8 cellular contexts compared by ENCODE assay signal in genomic region chr17:77383613-77384608, GRCh38.
DNase-seq lines count a peak whose midpoint lies in the region; ATAC-seq and TF ChIP-seq lines count a peak whose summit lies in the region.

No MANE protein-coding gene starts in this region.

- BruUV-seq in A673 (replicated peaks; lab: Mats Ljungman, UMichigan), result no TSS peak

- H3K27me3 ChIP-seq in A673 (replicated peaks; ENCODE audit: insufficient read depth, low read depth, low read length, poor library complexity) (no peaks in the 10 kb centered on the region), duodenal mucosa (ENCODE audit: control insufficient read depth in 1 of 2, insufficient read depth in 2 of 2, low read length in 2 of 2) (no peaks in the 10 kb centered on the region)

- POLR2A ChIA-PET in A673 (lab: Charles Lee; ENCODE audit: low non-redundant PET), result no interaction called here

- H3K4me3 ChIP-seq in A673 (ENCODE audit: low read depth, low read length, poor library complexity, severe bottlenecking), result no peak overlapping the region
- no peak overlapping the region for H3K4me3 ChIP-seq in duodenal mucosa (ENCODE audit: low read depth in 1 of 2, low read length in 2 of 2)

- H3K36me3 ChIP-seq in A673 (ENCODE audit: insufficient read depth, low read length, poor library complexity, severe bottlenecking), result no peaks in the 10 kb centered on the region
- H3K36me3 ChIP-seq in duodenal mucosa (ENCODE audit: control insufficient read depth in 1 of 2, insufficient read depth in 2 of 2, low read length in 2 of 2), result peaks cover 0 to 6% of the 10 kb centered on the region in 2 donors

- no peaks in the 10 kb centered on the region for H3K27me3 Mint-ChIP-seq in nephron progenitor cell (ENCODE audit: low read depth, poor library complexity)

- H3K9me3 ChIP-seq in A673 (ENCODE audit: low read depth, low read length, poor library complexity, severe bottlenecking), result no peaks in the 10 kb centered on the region
- H3K9me3 ChIP-seq in duodenal mucosa (ENCODE audit: control insufficient read depth in 1 of 2, low read length in 2 of 2), result no peaks in the 10 kb centered on the region

- no peak overlapping the region for H3K9ac ChIP-seq in duodenal mucosa (ENCODE audit: low read depth in 1 of 2, low read length in 2 of 2)

- H3K27ac ChIP-seq in A673 (ENCODE audit: low read depth, low read length, poor library complexity, severe bottlenecking) (peak overlapping the region; percentile 8), duodenal mucosa (ENCODE audit: low read depth, low read length) (peak overlapping the region; percentile 20)

- H3K4me1 Mint-ChIP-seq in nephron progenitor cell, result peaks cover 97% of the 10 kb centered on the region

- H3K36me3 Mint-ChIP-seq in nephron progenitor cell (ENCODE audit: low read depth), result no peaks in the 10 kb centered on the region

- H3K4me3 Mint-ChIP-seq in nephron progenitor cell, result peak overlapping the region; percentile 40

- ATAC-seq in HG03439 (IDR thresholded peaks at IDR 0.05; ENCODE audit: unreplicated experiment), result no peak

- H3K4me1 ChIP-seq in A673 (ENCODE audit: insufficient read depth, low read length, poor library complexity, severe bottlenecking) (peaks cover 20% of the 10 kb centered on the region), duodenal mucosa (ENCODE audit: control insufficient read depth in 1 of 2, insufficient read depth in 2 of 2, low read length in 2 of 2) (peaks cover 66 to 82% of the 10 kb centered on the region in 2 donors)

- intact Hi-C loops in A673 (cut with micrococcal nuclease; ENCODE audit: unreplicated experiment), result no loop called here

- TF ChIP-seq CTCF in A673 (conservative IDR thresholded peaks at IDR 0.05; ENCODE audit: low read depth, low read length), result no peak
- no peak for TF ChIP-seq CTCF in nephron progenitor cell (IDR thresholded peaks at IDR 0.05)

- CTCF ChIA-PET in A673 (lab: Charles Lee), result no interaction called here

- DNase-seq in A673 (ENCODE audit: low spot score) (no peak), NCI-H1105 (lab: John Stamatoyannopoulos, UW) (peak; percentile 24), nephron progenitor cell (no peak), mesenteric fat pad (ENCODE audit: low spot score) (no peak), retina (no peak), GM19238 (ENCODE audit: insufficient read length, low spot score) (no peak)

- H3K9me3 Mint-ChIP-seq in nephron progenitor cell, result no peaks in the 10 kb centered on the region

- peak overlapping the region; percentile 86 for H3K27ac Mint-ChIP-seq in nephron progenitor cell
